In the genomic region with DNA sequence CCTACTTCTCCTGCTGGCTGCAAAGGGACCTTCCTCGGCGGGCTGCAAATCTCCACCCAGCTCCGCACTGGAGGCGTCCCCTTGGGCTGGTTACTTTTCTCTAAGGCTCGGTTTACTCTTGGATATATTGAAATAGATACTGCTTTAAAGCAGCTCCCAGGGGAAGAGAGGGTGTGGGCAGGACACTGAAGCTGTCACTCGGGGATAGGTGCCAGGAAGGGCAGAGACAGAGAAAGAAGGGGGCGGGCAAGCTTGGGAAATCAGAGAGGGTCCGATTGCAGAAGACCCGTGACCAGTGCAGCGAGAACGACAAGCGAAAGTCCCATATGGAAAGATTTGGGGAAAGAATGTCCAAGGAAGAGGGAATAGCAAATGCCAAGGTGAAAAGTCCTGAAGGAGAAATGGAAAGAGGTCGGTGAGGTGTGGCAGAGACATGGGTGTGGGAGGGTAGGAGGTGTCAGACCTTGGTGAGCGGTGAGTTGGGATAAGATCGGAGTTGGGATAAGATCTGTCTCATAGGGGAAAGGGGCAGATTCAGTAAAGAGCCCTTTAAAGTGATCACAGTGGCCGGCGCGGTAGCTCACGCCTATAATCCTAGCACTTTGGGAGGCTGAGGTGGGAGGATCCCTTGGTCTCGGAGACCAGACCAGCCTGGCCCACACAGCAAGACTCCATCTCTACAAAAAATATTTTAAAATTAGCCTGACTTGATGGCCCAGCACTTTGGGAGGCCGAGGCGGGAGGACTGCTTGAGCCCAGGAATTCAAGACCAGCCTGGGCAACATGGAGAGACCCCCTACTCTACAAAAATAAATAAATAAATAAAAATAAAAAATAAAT, we compare ENCODE assay signal across 8 cellular contexts. TPM values are rescaled to one million over a fixed set of nuclear protein-coding genes. Genes with fewer than 3 reads are reported as not detected.
DNase-seq lines count a peak whose midpoint lies in the region; ATAC-seq and TF ChIP-seq lines count a peak whose summit lies in the region.

No MANE protein-coding gene starts in this region.

- TF ChIP-seq POLR2A in heart left ventricle (IDR thresholded peaks at IDR 0.05), result no peak

- 41 to 45% (median 41%) methylated on average over 22 of the region's 22 CpGs for WGBS in heart left ventricle, 4 donors

- H3K4me3 ChIP-seq in GM23338 (peak overlapping the region; percentile 99), heart left ventricle (peak overlapping the region; percentile 69 to 98 (median 92)), skeletal muscle satellite cell (ENCODE audit: low read length) (peak overlapping the region; percentile 99)

- no peak for ATAC-seq in GM23338
- ATAC-seq in WTC11, result no peak
- ATAC-seq in heart left ventricle, result peak in 2 of 4 donors; percentile 1 to 9
- ATAC-seq in HG02852 (IDR thresholded peaks at IDR 0.05; ENCODE audit: unreplicated experiment), result no peak

- H3K4me1 ChIP-seq in GM23338 (ENCODE audit: insufficient read depth) (peaks cover 11% of the 10 kb centered on the region; the same call in 1 of the 2 replicates), heart left ventricle (peaks cover 6 to 43% (median 26%) of the 10 kb centered on the region in 12 donors), skeletal muscle satellite cell (ENCODE audit: control insufficient read depth, insufficient read depth, low read length) (peaks cover 32% of the 10 kb centered on the region)

- H3K9me3 ChIP-seq in heart left ventricle (no peaks in the 10 kb centered on the region), skeletal muscle satellite cell (replicated peaks; ENCODE audit: low read length) (no peaks in the 10 kb centered on the region)

- peaks cover 20% of the 10 kb centered on the region for H3K79me2 ChIP-seq in GM23338 (replicated peaks; ENCODE audit: insufficient read depth)

- peaks cover 19% of the 10 kb centered on the region for H3F3A ChIP-seq in GM23338 (replicated peaks; ENCODE audit: low read depth)

- no peaks in the 10 kb centered on the region for H3K9me2 ChIP-seq in GM23338 (ENCODE audit: insufficient read depth)

- TF ChIP-seq CTCF in GM23338 (conservative IDR thresholded peaks at IDR 0.05; ENCODE audit: low read depth in 2 of 2) (no peak), WTC11 (IDR thresholded peaks at IDR 0.05) (no peak), heart left ventricle (IDR thresholded peaks at IDR 0.05) (no peak)

- H3K4me2 ChIP-seq in GM23338, result peak overlapping the region; percentile 97
- peak overlapping the region; percentile 100 for H3K4me2 ChIP-seq in skeletal muscle satellite cell (ENCODE audit: low read length)

- peaks cover 10% of the 10 kb centered on the region for H3K27me3 Mint-ChIP-seq in GM23338 (ENCODE audit: insufficient read depth, low read depth, poor library complexity)
- H3K27me3 Mint-ChIP-seq in WTC11 (ENCODE audit: low read depth), result peaks cover 4% of the 10 kb centered on the region; the same call in 1 of the 2 replicates

- H3K27ac ChIP-seq in GM23338 (ENCODE audit: low read depth), result no peak overlapping the region
- peak overlapping the region in 10 of 12 donors; percentile 74 to 97 (median 90) for H3K27ac ChIP-seq in heart left ventricle

- H3K27me3 ChIP-seq in GM23338 (ENCODE audit: insufficient read depth) (peaks cover 10% of the 10 kb centered on the region), heart left ventricle (peaks cover 0 to 6% (median 0%) of the 10 kb centered on the region in 9 donors), skeletal muscle satellite cell (ENCODE audit: control insufficient read depth, insufficient read depth, low read length) (no peaks in the 10 kb centered on the region)

- CTCF ChIA-PET in WTC11 (lab: Charles Lee), result interaction anchor here (0.5 to 14.0 kb wide), 10 partner anchors 10 to 811 kb away, joined by 3 to 341 read pairs (median 8); a partner anchor contains a TSS

- H3K36me3 Mint-ChIP-seq in GM23338 (ENCODE audit: low read depth) (peaks cover 45% of the 10 kb centered on the region), WTC11 (peaks cover 18% of the 10 kb centered on the region)

- POLR2A ChIA-PET in WTC11 (lab: Charles Lee), result interaction anchor here (0.6 to 2.0 kb wide), 5 partner anchors 10 to 1230 kb away, joined by 3 to 9 read pairs (median 4); a partner anchor contains a TSS

- peak overlapping the region; percentile 89 for H3K9ac ChIP-seq in skeletal muscle satellite cell (ENCODE audit: low read depth, low read length)

- peaks cover 20% of the 10 kb centered on the region for H3K4me1 Mint-ChIP-seq in GM23338
- H3K4me1 Mint-ChIP-seq in WTC11, result peaks cover 25% of the 10 kb centered on the region

- DNase-seq in GM23338 (ENCODE audit: low spot score), result no peak
- DNase-seq in WTC11 (ENCODE audit: low spot score), result no peak
- DNase-seq in heart left ventricle, result peak in 1 of 5 donors; percentile 32
- no peak for DNase-seq in stimulated activated naive CD4-positive, alpha-beta T cell (lab: John Stamatoyannopoulos, UW)
- DNase-seq in NCI-H2029 treated with DMSO at 0.1 percent for 48 hours (lab: John Stamatoyannopoulos, UW), result no peak
- no peak for DNase-seq in NCI-H187 treated with DMSO at 0.1 percent for 48 hours (lab: John Stamatoyannopoulos, UW)

- intact Hi-C loops in heart left ventricle (cut with DNase I), result loop anchor here in 3 of 10 donors (5.0 kb wide), 2 partner anchors 35 to 80 kb away; a partner anchor contains a TSS

- H3K27ac Mint-ChIP-seq in GM23338 (no peak overlapping the region), WTC11 (no peak overlapping the region)

- H3K4me3 Mint-ChIP-seq in GM23338, result peak overlapping the region; percentile 93
- H3K4me3 Mint-ChIP-seq in WTC11, result peak overlapping the region; percentile 87

- H3K9me3 Mint-ChIP-seq in GM23338, result no peaks in the 10 kb centered on the region
- no peaks in the 10 kb centered on the region for H3K9me3 Mint-ChIP-seq in WTC11

- H2AFZ ChIP-seq in GM23338, result peak overlapping the region; percentile 97

- H4K20me1 ChIP-seq in GM23338 (replicated peaks; ENCODE audit: insufficient read depth), result no peaks in the 10 kb centered on the region

- H3K36me3 ChIP-seq in GM23338 (ENCODE audit: insufficient read depth), result peaks cover 9% of the 10 kb centered on the region; the same call in 1 of the 2 replicates
- H3K36me3 ChIP-seq in heart left ventricle, result peaks cover 0 to 31% (median 18%) of the 10 kb centered on the region in 9 donors
- H3K36me3 ChIP-seq in skeletal muscle satellite cell (ENCODE audit: insufficient read depth, low read length), result peaks cover 12% of the 10 kb centered on the region

TF ChIP-seq in GM23338, 12 proteins besides CTCF, POLR2A, EP300 and RAD21 (continues in another document):
- TF ChIP-seq CREB1 (CRISPR knock-in tag; IDR thresholded peaks at IDR 0.05; ENCODE audit: low read depth), result no peak
- TF ChIP-seq JUNB (IDR thresholded peaks at IDR 0.05; ENCODE audit: unreplicated experiment), result no peak
- TF ChIP-seq STAT1 (IDR thresholded peaks at IDR 0.05; ENCODE audit: unreplicated experiment), result no peak

TF ChIP-seq in WTC11, 78 proteins besides CTCF, POLR2A, EP300 and RAD21:
- TF ChIP-seq ZNF121 (CRISPR knock-in tag; IDR thresholded peaks at IDR 0.05), result peak; percentile 28; the same call in 1 of the 2 replicates
- no peak for TF ChIP-seq ELF4 (CRISPR knock-in tag; IDR thresholded peaks at IDR 0.05; ENCODE audit: low read depth)
- TF ChIP-seq ATF1 (CRISPR knock-in tag; IDR thresholded peaks at IDR 0.05), result no peak
- no peak for TF ChIP-seq ZNF317 (CRISPR knock-in tag; IDR thresholded peaks at IDR 0.05; ENCODE audit: borderline replicate concordance, low read depth)
- no peak for TF ChIP-seq IRF2 (CRISPR knock-in tag; IDR thresholded peaks at IDR 0.05; ENCODE audit: borderline replicate concordance, low read depth)

RNA-seq across cellular contexts. Expression of a gene that starts 0.6 kb away (rescaled TPM):
- total RNA-seq in GM23338 (2014; rRNA removed; shearing (Covaris generic)), result 0.38 TPM in 1 of 2 replicates, not detected in the other
- polyA plus RNA-seq in GM23338 (2016; fragmentation: Nextera tagmentation; extraction: Ambion mirVana) (38.5 and 42.2 TPM in 2 replicates), heart left ventricle (1 to 10 TPM in 1 of 2 donors, under 1 TPM in 1; 0.35 to 3.2 TPM)
- total RNA-seq in WTC11 (2021) (30.1 to 50.2 TPM (median 47.0 TPM) in 3 replicates), heart left ventricle (1 to 10 TPM in 7 of 9 donors, not detected in 2; 1.2 to 6.8 (median 2.2) TPM)
- total RNA-seq in skeletal muscle satellite cell (2012; rRNA removed), result not detected in 2 replicates

RNA-seq across cellular contexts. Expression of a gene that starts 0.9 kb away (rescaled TPM):
- total RNA-seq in GM23338 (2014; rRNA removed; shearing (Covaris generic)), result 465 and 486 TPM in 2 replicates
- polyA plus RNA-seq in GM23338 (2016; fragmentation: Nextera tagmentation; extraction: Ambion mirVana) (314 and 346 TPM in 2 replicates), heart left ventricle (100 to 1,000 TPM; 544 to 645 TPM)
- total RNA-seq in WTC11 (2021) (378 to 447 TPM (median 447 TPM) in 3 replicates), heart left ventricle (1,000 to 10,000 TPM in 2 of 9 donors, 100 to 1,000 TPM in 7; 435 to 1,432 (median 684) TPM)
- 112 and 139 TPM in 2 replicates for total RNA-seq in skeletal muscle satellite cell (2012; rRNA removed)

RNA-seq across cellular contexts. Expression of a gene that starts 3.9 kb away (rescaled TPM):
- 62.6 and 68.2 TPM in 2 replicates for total RNA-seq in GM23338 (2014; rRNA removed; shearing (Covaris generic))
- polyA plus RNA-seq in GM23338 (2016; fragmentation: Nextera tagmentation; extraction: Ambion mirVana) (39.4 and 40.5 TPM in 2 replicates), heart left ventricle (1 to 10 TPM; 1.3 to 8.6 TPM)
- total RNA-seq in WTC11 (2021) (71.3 to 78.2 TPM (median 72.9 TPM) in 3 replicates), heart left ventricle (1 to 10 TPM in 8 of 9 donors, under 1 TPM in 1; 0.63 to 7.6 (median 4.0) TPM)
- total RNA-seq in skeletal muscle satellite cell (2012; rRNA removed), result 25.6 and 28.4 TPM in 2 replicates

RNA-seq across cellular contexts. Expression of a gene that starts 11.2 kb away (rescaled TPM):
- 16.0 and 20.2 TPM in 2 replicates for total RNA-seq in GM23338 (2014; rRNA removed; shearing (Covaris generic))
- 7.7 and 7.8 TPM in 2 replicates for polyA plus RNA-seq in GM23338 (2016; fragmentation: Nextera tagmentation; extraction: Ambion mirVana)
- total RNA-seq in WTC11 (2021), result 6.6 to 11.5 TPM (median 10.2 TPM) in 3 replicates
- 100 to 1,000 TPM in 4 of 9 donors, 10 to 100 TPM in 5; 19.6 to 205 (median 67.6) TPM for total RNA-seq in heart left ventricle
- 10 to 100 TPM; 29.6 to 52.9 TPM for polyA plus RNA-seq in heart left ventricle
- total RNA-seq in skeletal muscle satellite cell (2012; rRNA removed), result 103 and 132 TPM in 2 replicates

RNA-seq across cellular contexts. Expression of a gene that starts 27.1 kb away (rescaled TPM):
- 85.3 and 86.4 TPM in 2 replicates for total RNA-seq in GM23338 (2014; rRNA removed; shearing (Covaris generic))
- polyA plus RNA-seq in GM23338 (2016; fragmentation: Nextera tagmentation; extraction: Ambion mirVana) (46.9 and 56.9 TPM in 2 replicates), heart left ventricle (10 to 100 TPM; 29.9 to 83.5 TPM)
- total RNA-seq in WTC11 (2021) (70.0 to 83.3 TPM (median 81.4 TPM) in 3 replicates), heart left ventricle (10 to 100 TPM; 45.5 to 90.1 (median 62.6) TPM)
- 9.1 and 12.2 TPM in 2 replicates for total RNA-seq in skeletal muscle satellite cell (2012; rRNA removed)
